1 cellular context compared by ENCODE assay signal in genomic region chr11:35337136-35337918, GRCh38.
TF ChIP-seq lines count a peak whose summit lies in the region.

No MANE protein-coding gene starts in this region.

TF ChIP-seq in HepG2, 621 proteins besides CTCF, POLR2A, EP300 and RAD21 (continued from another document and continues in another):
- TF ChIP-seq POGK (CRISPR knock-in tag; conservative IDR thresholded peaks at IDR 0.05): no peak
- no peak for TF ChIP-seq SRSF4 (IDR thresholded peaks at IDR 0.05; ENCODE audit: low read depth, low read length, poor library complexity, severe bottlenecking)
- peak; percentile 58; the same call in 1 of the 2 replicates for TF ChIP-seq POGZ (CRISPR knock-in tag; IDR thresholded peaks at IDR 0.05)
- TF ChIP-seq ZBTB10 (CRISPR knock-in tag; IDR thresholded peaks at IDR 0.05; ENCODE audit: borderline replicate concordance): no peak
- no peak for TF ChIP-seq ZNF17 (CRISPR knock-in tag; IDR thresholded peaks at IDR 0.05)
- no peak for TF ChIP-seq ZBTB40 (IDR thresholded peaks at IDR 0.05)
- TF ChIP-seq ZBTB40 (CRISPR knock-in tag; IDR thresholded peaks at IDR 0.05): no peak
- TF ChIP-seq ZNF136 (CRISPR knock-in tag; IDR thresholded peaks at IDR 0.05; ENCODE audit: low read depth): no peak
- TF ChIP-seq RNF219 (CRISPR knock-in tag; IDR thresholded peaks at IDR 0.05): no peak
- no peak for TF ChIP-seq KDM2A (CRISPR knock-in tag; IDR thresholded peaks at IDR 0.05; ENCODE audit: borderline replicate concordance, low read depth)
- no peak for TF ChIP-seq ARID4A (CRISPR knock-in tag; IDR thresholded peaks at IDR 0.05; ENCODE audit: borderline replicate concordance)
- TF ChIP-seq PATZ1 (CRISPR knock-in tag; IDR thresholded peaks at IDR 0.05): no peak
- peak; percentile 39; the same call in 1 of the 2 replicates for TF ChIP-seq MAX (IDR thresholded peaks at IDR 0.05)
- peak; percentile 51 for TF ChIP-seq CEBPG (CRISPR knock-in tag; IDR thresholded peaks at IDR 0.05)
- no peak for TF ChIP-seq MTF2 (CRISPR knock-in tag; IDR thresholded peaks at IDR 0.05; ENCODE audit: borderline replicate concordance)
- TF ChIP-seq CREB3 (CRISPR knock-in tag; IDR thresholded peaks at IDR 0.05): no peak
- TF ChIP-seq GATAD1 (CRISPR knock-in tag; IDR thresholded peaks at IDR 0.05): 0 out of 2 replicates have a peak, but pooled peaks have one; percentile 24
- no peak for TF ChIP-seq ZNF713 (CRISPR knock-in tag; IDR thresholded peaks at IDR 0.05)
- TF ChIP-seq AHR (CRISPR knock-in tag; IDR thresholded peaks at IDR 0.05): no peak
- TF ChIP-seq NPAS2 (CRISPR knock-in tag; IDR thresholded peaks at IDR 0.05; ENCODE audit: borderline replicate concordance): no peak
- no peak for TF ChIP-seq PAF1 (CRISPR knock-in tag; IDR thresholded peaks at IDR 0.05)
- no peak for TF ChIP-seq NFRKB (IDR thresholded peaks at IDR 0.05)
- TF ChIP-seq AGO1 (IDR thresholded peaks at IDR 0.05; ENCODE audit: low read depth, low read length, poor library complexity, severe bottlenecking): no peak
- peak; percentile 51; the same call in 1 of the 2 replicates for TF ChIP-seq ATF3 (CRISPR knock-in tag; IDR thresholded peaks at IDR 0.05)
- TF ChIP-seq SIN3A (IDR thresholded peaks at IDR 0.05; ENCODE audit: borderline replicate concordance, low read depth, low read length): no peak
- TF ChIP-seq PBX3 (CRISPR knock-in tag; IDR thresholded peaks at IDR 0.05; ENCODE audit: borderline replicate concordance): no peak
